In genomic region chr3:136239094-136239493, GRCh38 we compare ENCODE assay signal across 26 cellular contexts.
"Had no signal": no experiment of that assay in that cellular context is flagged by ENCODE, and none has a peak within 500 bp of the region (broad histone marks: within the 10 kb centered on the region; RNA-seq: fewer than 3 reads in every experiment).

No MANE protein-coding gene starts in this region.

- ATAC-seq: activated CD4-positive, alpha-beta T cell treated with anti-CD3 and anti-CD28 coated beads for 36 hours; activated naive CD4-positive, alpha-beta T cell treated with anti-CD3 and anti-CD28 coated beads, Interleukin-2, amount 50 U/mL, for 72 hours; activated T-helper 17 cell treated with anti-CD3 and anti-CD28 coated beads, Interleukin-2, amount 50 U/mL, for 72 hours; lower lobe of right lung; natural killer cell treated with Interleukin-12 subunit alpha and Interleukin-12 subunit beta and Interleukin-15 and Interleukin-18, amount 100 ng/mL, for 72 hours; stimulated activated naive CD8-positive, alpha-beta T cell treated with anti-CD3 and anti-CD28 coated beads, Interleukin-15, Interleukin-2, amounts not matched to agents 100 U/mL and 50 U/mL, for 24 hours; WTC11 had no signal

- DNase-seq: activated CD4-positive, alpha-beta T cell treated with anti-CD3 and anti-CD28 coated beads for 36 hours; activated CD4-positive, alpha-beta T cell treated with anti-CD3 and anti-CD28 coated beads, Interleukin-2, amount 50 U/mL, for 4 hours; activated CD8-positive, alpha-beta memory T cell treated with anti-CD3 and anti-CD28 coated beads for 24 hours; activated CD8-positive, alpha-beta memory T cell treated with anti-CD3 and anti-CD28 coated beads, Interleukin-2, amount 50 U/mL, for 4 hours; activated T-cell treated with anti-CD3 and anti-CD28 coated beads, Interleukin-2, amount 50 U/mL, for 24 hours; adrenal gland; brain microvascular endothelial cell; caudate nucleus; effector CD4-positive, alpha-beta T cell; glutamatergic neuron; immature natural killer cell; lower lobe of right lung; ovary; stimulated activated CD4-positive, alpha-beta T cell treated with anti-CD3 and anti-CD28 coated beads, Interleukin-12 subunit alpha, Interleukin-12 subunit beta, amount 100 ng/mL, for 4 hours; stimulated activated CD4-positive, alpha-beta T cell treated with anti-CD3 and anti-CD28 coated beads, Interleukin-4, amount 100 ng/mL, for 4 hours; stimulated activated naive CD8-positive, alpha-beta T cell treated with anti-CD3 and anti-CD28 coated beads, Interleukin-15, Interleukin-2, amounts not matched to agents 100 U/mL and 50 U/mL, for 24 hours; upper lobe of left lung had no signal

- H2AFZ ChIP-seq: hepatocyte had no signal

- H3K4me1 ChIP-seq: adrenal gland, ascending aorta, lower lobe of right lung, prostate gland, right atrium auricular region, upper lobe of left lung had no signal

- H3K27ac ChIP-seq: adrenal gland, ascending aorta, brain microvascular endothelial cell, hepatocyte, lower lobe of right lung, neutrophil, ovary, prostate gland, right atrium auricular region, upper lobe of left lung had no signal

- H3K79me2 ChIP-seq: hepatocyte had no signal

- H3K27me3 ChIP-seq: adrenal gland, ascending aorta, brain microvascular endothelial cell, hepatocyte, neutrophil, ovary, right atrium auricular region, upper lobe of left lung had no signal

- H3K9me3 ChIP-seq: adrenal gland, ascending aorta, lower lobe of right lung, neutrophil, ovary, prostate gland, right atrium auricular region, upper lobe of left lung had no signal

- H3K36me3 ChIP-seq: adrenal gland, ascending aorta, brain microvascular endothelial cell, lower lobe of right lung, neutrophil, ovary, prostate gland, right atrium auricular region, upper lobe of left lung had no signal

- H3K4me3 ChIP-seq: adrenal gland, ascending aorta, hepatocyte, lower lobe of right lung, ovary, prostate gland, right atrium auricular region, upper lobe of left lung had no signal

- H3K4me2 ChIP-seq: hepatocyte had no signal
